Comparison of ENCODE assay signal across 26 cellular contexts in genomic region chr4:85407546-85407945, GRCh38.
A peak's percentile ranks its signal among the peaks of the same experiment; 100 is the strongest.
DNase-seq lines count a peak whose midpoint lies in the region; ATAC-seq, FAIRE-seq and TF ChIP-seq lines count a peak whose summit lies in the region.
"Had no signal": no experiment of that assay in that cellular context is flagged by ENCODE, and none has a peak within 500 bp of the region (broad histone marks: within the 10 kb centered on the region; RNA-seq: fewer than 3 reads in every experiment).

No MANE protein-coding gene starts in this region.

- no peak overlapping the region for H3K27ac ChIP-seq in astrocyte (ENCODE audit: low read depth, low read length)
- H3K27ac ChIP-seq: A549; BLaER1 treated with 17β-estradiol and CSF1 and Interleukin-3, amounts not matched to agents 10 nM and 100 nM; GM23248 had no signal

- H3K9me3 Mint-ChIP-seq in astrocyte (ENCODE audit: unreplicated experiment), result no peaks in the 10 kb centered on the region
- H3K9me3 Mint-ChIP-seq: CD4-positive, alpha-beta T cell had no signal

- no peaks in the 10 kb centered on the region for H3K27me3 Mint-ChIP-seq in astrocyte (ENCODE audit: low read depth, unreplicated experiment)
- H3K27me3 Mint-ChIP-seq: CD4-positive, alpha-beta T cell; CD8-positive, alpha-beta memory T cell had no signal

- TF ChIP-seq CTCF in astrocyte (IDR thresholded peaks at IDR 0.05; ENCODE audit: insufficient read depth, low read depth, low read length), result no peak
- TF ChIP-seq CTCF in choroid plexus epithelial cell (conservative IDR thresholded peaks at IDR 0.05; ENCODE audit: low read depth, low read length), result no peak

- no peaks in the 10 kb centered on the region for H3K36me3 ChIP-seq in astrocyte (ENCODE audit: insufficient read depth, low read length)
- H3K36me3 ChIP-seq: BE2C; BLaER1 treated with 17β-estradiol and CSF1 and Interleukin-3, amounts not matched to agents 10 nM and 100 nM had no signal

- H3K9ac ChIP-seq in astrocyte (ENCODE audit: low read length), result no peak overlapping the region
- H3K9ac ChIP-seq: BLaER1 treated with 17β-estradiol and CSF1 and Interleukin-3, amounts not matched to agents 10 nM and 100 nM; GM23248 had no signal

- H3K4me2 ChIP-seq in astrocyte (ENCODE audit: low read length), result no peak overlapping the region
- H3K4me2 ChIP-seq: A549; BLaER1 treated with 17β-estradiol and CSF1 and Interleukin-3, amounts not matched to agents 10 nM and 100 nM had no signal

- H3K4me3 Mint-ChIP-seq in astrocyte (ENCODE audit: unreplicated experiment), result no peak overlapping the region
- H3K4me3 Mint-ChIP-seq: CD14-positive monocyte; CD4-positive, alpha-beta T cell; CD8-positive, alpha-beta memory T cell had no signal

- no peak overlapping the region for H3K27ac Mint-ChIP-seq in astrocyte (ENCODE audit: unreplicated experiment)
- H3K27ac Mint-ChIP-seq: CD14-positive monocyte; CD4-positive, alpha-beta T cell; CD8-positive, alpha-beta memory T cell had no signal

- H2AFZ ChIP-seq in astrocyte (ENCODE audit: low read depth, low read length), result no peak overlapping the region
- H2AFZ ChIP-seq: GM23248 had no signal

- H3K4me1 ChIP-seq in astrocyte (ENCODE audit: insufficient read depth, low read length), result no peaks in the 10 kb centered on the region
- H3K4me1 ChIP-seq: A549; BE2C; BLaER1 treated with 17β-estradiol and CSF1 and Interleukin-3, amounts not matched to agents 10 nM and 100 nM had no signal

- DNase-seq in astrocyte (ENCODE audit: low read depth) (peak; percentile 24), choroid plexus epithelial cell (ENCODE audit: low read depth) (peak; percentile 16), iris pigment epithelial cell (ENCODE audit: low read depth) (peak; percentile 54), NK-92 (lab: John Stamatoyannopoulos, UW; ENCODE audit: unreplicated experiment) (no peak)
- DNase-seq in activated CD8-positive, alpha-beta memory T cell treated with anti-CD3 and anti-CD28 coated beads, Interleukin-2, amount 50 U/mL, for 48 hours, result no peak
- DNase-seq: 8988T; ACHN; AML-193; BE2C; CD4-positive, alpha-beta T cell; CD8-positive, alpha-beta memory T cell; DMS 273 treated with DMSO at 0.1 percent for 48 hours; DMS79; EL; GDM1; GM23248; H7; HCEC 1CT had no signal

- H3K36me3 Mint-ChIP-seq in astrocyte (ENCODE audit: low read depth, unreplicated experiment), result no peaks in the 10 kb centered on the region
- H3K36me3 Mint-ChIP-seq: CD14-positive monocyte; CD8-positive, alpha-beta memory T cell had no signal

- H3K9me3 ChIP-seq in astrocyte (ENCODE audit: insufficient read depth, low read depth, low read length), result no peaks in the 10 kb centered on the region
- H3K9me3 ChIP-seq: A549; BE2C; BLaER1 treated with 17β-estradiol and CSF1 and Interleukin-3, amounts not matched to agents 10 nM and 100 nM had no signal

- no peaks in the 10 kb centered on the region for H3K79me2 ChIP-seq in astrocyte (ENCODE audit: insufficient read depth, low read length)

- no peaks in the 10 kb centered on the region for H4K20me1 ChIP-seq in astrocyte (ENCODE audit: insufficient read depth, low read length)
- H4K20me1 ChIP-seq: BLaER1 treated with 17β-estradiol and CSF1 and Interleukin-3, amounts not matched to agents 10 nM and 100 nM had no signal

- H3K4me3 ChIP-seq in astrocyte (ENCODE audit: insufficient read depth, low read depth, low read length) (no peak overlapping the region), choroid plexus epithelial cell (ENCODE audit: low read depth, low read length) (no peak overlapping the region)
- H3K4me3 ChIP-seq: A549; BLaER1 treated with 17β-estradiol and CSF1 and Interleukin-3, amounts not matched to agents 10 nM and 100 nM; GM12878; GM23248 had no signal

- no peaks in the 10 kb centered on the region for H3K27me3 ChIP-seq in astrocyte (ENCODE audit: insufficient read depth, low read length)
- H3K27me3 ChIP-seq: BE2C; BLaER1 treated with 17β-estradiol and CSF1 and Interleukin-3, amounts not matched to agents 10 nM and 100 nM had no signal

- peaks cover 4% of the 10 kb centered on the region for H3K4me1 Mint-ChIP-seq in astrocyte (ENCODE audit: low read depth, unreplicated experiment)
- H3K4me1 Mint-ChIP-seq: CD14-positive monocyte; CD8-positive, alpha-beta memory T cell had no signal

- ATAC-seq in HG02981 (IDR thresholded peaks at IDR 0.05; ENCODE audit: unreplicated experiment), result no peak
- ATAC-seq: A549, GM12878 had no signal

- no peak for FAIRE-seq in astrocyte (lab: Jason Lieb, UNC)
- FAIRE-seq: A549, D721Med, GM12878, GM19239, H1 had no signal

Comparison
In these comparisons a context has a peak if more than half of its experiments do, and no peak if none do; other contexts are left out.
1. DNase-seq: peak in astrocyte (single experiment), choroid plexus epithelial cell (single experiment) and iris pigment epithelial cell (single experiment); none in NK-92 (single experiment) and activated CD8-positive, alpha-beta memory T cell treated with anti-CD3 and anti-CD28 coated beads, Interleukin-2, amount 50 U/mL, for 48 hours (single experiment).